Comparison of ENCODE assay signal across 8 cellular contexts in the genomic region with DNA sequence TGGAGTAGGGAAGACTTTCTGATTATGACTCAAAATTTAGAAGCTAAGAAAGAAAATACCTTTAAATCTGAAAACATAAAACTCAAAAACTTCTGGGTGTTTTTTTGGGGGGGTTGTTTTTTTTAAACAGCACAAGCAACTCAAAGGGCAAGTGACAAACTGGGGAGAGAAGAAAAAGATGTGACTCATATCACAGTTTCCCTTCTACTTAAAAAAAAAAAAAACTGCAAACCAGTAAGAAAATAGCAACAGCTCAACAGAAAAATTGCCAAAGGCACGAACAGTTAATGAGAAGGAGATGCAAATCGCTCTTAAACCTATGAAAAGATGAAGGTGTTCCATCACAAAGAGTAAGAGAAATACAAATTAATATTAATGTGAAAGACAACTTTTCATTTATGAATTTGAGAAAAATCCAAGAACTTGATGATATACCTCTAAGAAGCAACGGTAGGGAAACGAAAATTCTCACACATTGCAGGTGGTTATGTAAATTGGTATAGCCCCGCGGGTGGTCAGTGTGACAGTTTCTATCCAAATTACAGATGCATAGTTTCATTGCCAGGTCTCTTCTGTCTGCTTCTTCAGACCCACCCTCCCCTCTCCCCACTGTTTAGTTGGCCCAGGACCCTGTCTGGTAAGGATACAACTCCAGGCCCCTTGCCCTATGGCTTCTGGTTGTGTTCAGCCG. TPM values are rescaled to one million over a fixed set of nuclear protein-coding genes. Genes with fewer than 3 reads are reported as not detected.
DNase-seq lines count a peak whose midpoint lies in the region; ATAC-seq and TF ChIP-seq lines count a peak whose summit lies in the region.

No MANE protein-coding gene starts in this region.

- H3K27me3 ChIP-seq in DOHH2 (ENCODE audit: control insufficient read depth, low read length) (no peaks in the 10 kb centered on the region), ascending aorta (no peaks in the 10 kb centered on the region), aorta (ENCODE audit: control insufficient read depth in 1 of 2, insufficient read depth in 2 of 2, low read length in 1 of 2) (no peaks in the 10 kb centered on the region)

- no peaks in the 10 kb centered on the region; the same call in 1 of the 2 replicates for H4K20me1 ChIP-seq in DOHH2 (ENCODE audit: control insufficient read depth, insufficient read depth, low read depth, low read length)

- H3K27me3 Mint-ChIP-seq in activated T-helper 1 cell treated with anti-CD3 and anti-CD28 coated beads, Interleukin-12 subunit alpha, Interleukin-12 subunit beta, Interleukin-2, Interleukin-4 antibody, amounts not matched to agents 30 ng/mL and 10 ng/mL and 1 ng/mL, durations not matched to agents 14 hours and 24 hours and 36 hours (ENCODE audit: insufficient read depth) = no peaks in the 10 kb centered on the region

- H3K36me3 ChIP-seq in DOHH2 (ENCODE audit: control insufficient read depth, low read length) = peaks cover 93% of the 10 kb centered on the region
- peaks cover 6 to 13% of the 10 kb centered on the region in 2 donors for H3K36me3 ChIP-seq in ascending aorta
- peaks cover 0 to 2% of the 10 kb centered on the region in 2 donors for H3K36me3 ChIP-seq in aorta (ENCODE audit: control insufficient read depth in 1 of 2, insufficient read depth in 2 of 2, low read length in 1 of 2)

- H3K79me2 ChIP-seq in DOHH2 (ENCODE audit: control insufficient read depth, low read length) = peaks cover 94% of the 10 kb centered on the region

- peaks cover 37% of the 10 kb centered on the region for H3K36me3 Mint-ChIP-seq in activated T-helper 1 cell treated with anti-CD3 and anti-CD28 coated beads, Interleukin-12 subunit alpha, Interleukin-12 subunit beta, Interleukin-2, Interleukin-4 antibody, amounts not matched to agents 30 ng/mL and 10 ng/mL and 1 ng/mL, durations not matched to agents 14 hours and 24 hours and 36 hours (ENCODE audit: low read depth)

- peak overlapping the region; percentile 91 for H3K27ac Mint-ChIP-seq in activated T-helper 1 cell treated with anti-CD3 and anti-CD28 coated beads, Interleukin-12 subunit alpha, Interleukin-12 subunit beta, Interleukin-2, Interleukin-4 antibody, amounts not matched to agents 30 ng/mL and 10 ng/mL and 1 ng/mL, durations not matched to agents 14 hours and 24 hours and 36 hours

- H3K9me3 Mint-ChIP-seq in activated T-helper 1 cell treated with anti-CD3 and anti-CD28 coated beads, Interleukin-12 subunit alpha, Interleukin-12 subunit beta, Interleukin-2, Interleukin-4 antibody, amounts not matched to agents 30 ng/mL and 10 ng/mL and 1 ng/mL, durations not matched to agents 14 hours and 24 hours and 36 hours = no peaks in the 10 kb centered on the region

- peak overlapping the region; percentile 51 for H3K4me3 Mint-ChIP-seq in activated T-helper 1 cell treated with anti-CD3 and anti-CD28 coated beads, Interleukin-12 subunit alpha, Interleukin-12 subunit beta, Interleukin-2, Interleukin-4 antibody, amounts not matched to agents 30 ng/mL and 10 ng/mL and 1 ng/mL, durations not matched to agents 14 hours and 24 hours and 36 hours

- peaks cover 9% of the 10 kb centered on the region for H3F3A ChIP-seq in DOHH2 (ENCODE audit: control insufficient read depth, insufficient read depth)

- H3K4me1 ChIP-seq in DOHH2 (ENCODE audit: control insufficient read depth, low read length) (peaks cover 75% of the 10 kb centered on the region), ascending aorta (no peaks in the 10 kb centered on the region), aorta (ENCODE audit: control insufficient read depth in 1 of 2, insufficient read depth in 2 of 2, low read length in 2 of 2) (peaks cover 0 to 1% of the 10 kb centered on the region in 2 donors)

- H3K4me2 ChIP-seq in DOHH2 (ENCODE audit: low read length) = peak overlapping the region; percentile 73

- 90 to 91% methylated on average over 7 of the region's 7 CpGs for whole genome bisulfite sequencing in aorta, 2 donors

- ATAC-seq in GM19397 (IDR thresholded peaks at IDR 0.05; ENCODE audit: unreplicated experiment) = peak; percentile 76
- ATAC-seq in HG03280 (IDR thresholded peaks at IDR 0.05; ENCODE audit: unreplicated experiment) = peak; percentile 84
- no peak for ATAC-seq in aorta (ENCODE audit: low FRiP score)

- DNase-seq in activated T-helper 1 cell treated with anti-CD3 and anti-CD28 coated beads, Interleukin-12 subunit alpha, Interleukin-12 subunit beta, Interleukin-2, Interleukin-4 antibody, amounts not matched to agents 30 ng/mL and 10 ng/mL and 1 ng/mL, durations not matched to agents 14 hours and 24 hours and 36 hours (ENCODE audit: low spot score) = no peak
- DNase-seq in ascending aorta (ENCODE audit: low spot score in 2 of 2) (no peak), amygdala (lab: John Stamatoyannopoulos, UW) (no peak), aorta (no peak), SW 1271 (lab: John Stamatoyannopoulos, UW) (no peak)

- peaks cover 66% of the 10 kb centered on the region for H3K4me1 Mint-ChIP-seq in activated T-helper 1 cell treated with anti-CD3 and anti-CD28 coated beads, Interleukin-12 subunit alpha, Interleukin-12 subunit beta, Interleukin-2, Interleukin-4 antibody, amounts not matched to agents 30 ng/mL and 10 ng/mL and 1 ng/mL, durations not matched to agents 14 hours and 24 hours and 36 hours (ENCODE audit: low read depth)

- intact Hi-C loops in activated T-helper 1 cell treated with anti-CD3 and anti-CD28 coated beads, Interleukin-12 subunit alpha, Interleukin-12 subunit beta, Interleukin-2, Interleukin-4 antibody, amounts not matched to agents 30 ng/mL and 10 ng/mL and 1 ng/mL, durations not matched to agents 14 hours and 24 hours and 36 hours (cut with micrococcal nuclease) = loop anchor here (1.0 to 2.0 kb wide), 5 partner anchors 8 to 144 kb away; partner anchors contain the start of gene IFNAR1
- intact Hi-C loops in ascending aorta (cut with DNase I) (no loop called here), aorta (cut with DNase I) (no loop called here)

- H3K27ac ChIP-seq in DOHH2 (ENCODE audit: low read depth, low read length) (peak overlapping the region; percentile 86), ascending aorta (no peak overlapping the region), aorta (ENCODE audit: low read depth in 1 of 2, low read length in 2 of 2) (no peak overlapping the region)

- H3K9me3 ChIP-seq in DOHH2 (ENCODE audit: control insufficient read depth, insufficient read depth, low read length) (no peaks in the 10 kb centered on the region), ascending aorta (no peaks in the 10 kb centered on the region), aorta (ENCODE audit: control insufficient read depth, low read length) (peaks cover 1% of the 10 kb centered on the region)

- H3K9me2 ChIP-seq in DOHH2 (replicated peaks; ENCODE audit: control insufficient read depth, low read length) = no peaks in the 10 kb centered on the region

- no peak for TF ChIP-seq CTCF in DOHH2 (IDR thresholded peaks at IDR 0.05; ENCODE audit: low read depth, low read length, poor library complexity, severe bottlenecking)
- no peak for TF ChIP-seq CTCF in ascending aorta (IDR thresholded peaks at IDR 0.05)

- peak overlapping the region; percentile 63 for H3K4me3 ChIP-seq in DOHH2 (ENCODE audit: low read length)
- no peak overlapping the region for H3K4me3 ChIP-seq in ascending aorta
- H3K4me3 ChIP-seq in aorta (ENCODE audit: low read length in 2 of 2) = no peak overlapping the region

RNA-seq across cellular contexts. Expression of gene IFNAR2, which starts 9.0 kb away (rescaled TPM):
- total RNA-seq in activated T-helper 1 cell treated with anti-CD3 and anti-CD28 coated beads, Interleukin-12 subunit alpha, Interleukin-12 subunit beta, Interleukin-2, Interleukin-4 antibody, amounts not matched to agents 30 ng/mL and 10 ng/mL and 1 ng/mL, durations not matched to agents 14 hours and 24 hours and 36 hours = 33.3 and 33.5 TPM in 2 replicates
- total RNA-seq in ascending aorta (30.3 TPM), aorta (10 to 100 TPM; 33.0 to 45.1 TPM)
- 10 to 100 TPM; 16.8 to 23.1 TPM for polyA plus RNA-seq in aorta

RNA-seq across cellular contexts. Expression of gene IL10RB, which starts 27.5 kb away (rescaled TPM):
- 20.5 and 21.4 TPM in 2 replicates for total RNA-seq in activated T-helper 1 cell treated with anti-CD3 and anti-CD28 coated beads, Interleukin-12 subunit alpha, Interleukin-12 subunit beta, Interleukin-2, Interleukin-4 antibody, amounts not matched to agents 30 ng/mL and 10 ng/mL and 1 ng/mL, durations not matched to agents 14 hours and 24 hours and 36 hours
- total RNA-seq in ascending aorta = 39.1 TPM
- total RNA-seq in aorta = 10 to 100 TPM; 19.4 to 28.4 TPM
- 10 to 100 TPM; 11.6 to 16.2 TPM for polyA plus RNA-seq in aorta
